ENCODE assay signal across 22 cellular contexts in the genomic region with DNA sequence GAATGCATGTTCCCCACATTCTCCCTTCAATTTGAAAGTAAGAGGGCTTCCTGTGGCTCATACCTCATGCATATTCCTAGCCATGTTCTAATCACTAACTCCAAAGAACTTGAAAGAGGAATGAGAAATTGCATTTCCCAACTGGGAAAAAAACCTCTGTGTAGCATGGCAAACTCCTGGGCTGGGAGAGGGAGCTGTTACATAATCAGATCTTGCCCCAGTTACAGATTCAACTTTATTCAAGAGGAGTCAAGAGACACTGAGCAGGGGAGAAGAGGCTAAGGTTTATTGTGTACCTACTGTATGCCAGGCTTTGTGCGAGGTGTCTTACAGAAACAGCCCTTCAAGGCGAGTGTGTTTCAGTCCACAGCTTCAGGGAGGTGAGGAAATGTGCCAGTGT.
"Had no signal": no experiment of that assay in that cellular context is flagged by ENCODE, and none has a peak within 500 bp of the region (broad histone marks: within the 10 kb centered on the region; RNA-seq: fewer than 3 reads in every experiment).

No MANE protein-coding gene starts in this region.

- H3K36me3 Mint-ChIP-seq: immature natural killer cell; naive thymus-derived CD8-positive, alpha-beta T cell had no signal

- H3K4me3 Mint-ChIP-seq: effector memory CD8-positive, alpha-beta T cell; immature natural killer cell; naive thymus-derived CD8-positive, alpha-beta T cell; nephron progenitor cell; stimulated activated naive CD8-positive, alpha-beta T cell treated with anti-CD3 and anti-CD28 coated beads, Interleukin-15, amount 100 ng/mL, for 72 hours had no signal

- H3K4me3 ChIP-seq: esophagus squamous epithelium, thyroid gland, vagina had no signal

- H3K9me3 ChIP-seq: esophagus squamous epithelium, thyroid gland, vagina had no signal

- H3K9me3 Mint-ChIP-seq: effector memory CD8-positive, alpha-beta T cell; immature natural killer cell; naive thymus-derived CD8-positive, alpha-beta T cell; nephron progenitor cell; stimulated activated naive CD8-positive, alpha-beta T cell treated with anti-CD3 and anti-CD28 coated beads, Interleukin-15, amount 100 ng/mL, for 72 hours had no signal

- H3K4me1 Mint-ChIP-seq: immature natural killer cell; stimulated activated naive CD8-positive, alpha-beta T cell treated with anti-CD3 and anti-CD28 coated beads, Interleukin-15, amount 100 ng/mL, for 72 hours had no signal

- FAIRE-seq: endometrium, keratinocyte, small intestine had no signal

- H3K27ac Mint-ChIP-seq: effector memory CD8-positive, alpha-beta T cell; immature natural killer cell; naive thymus-derived CD8-positive, alpha-beta T cell; nephron progenitor cell; progenitor cell of endocrine pancreas; stimulated activated naive CD8-positive, alpha-beta T cell treated with anti-CD3 and anti-CD28 coated beads, Interleukin-15, amount 100 ng/mL, for 72 hours had no signal

- DNase-seq: cerebellar nuclear complex; cortex of kidney; effector memory CD8-positive, alpha-beta T cell; erythroblast; esophagus squamous epithelium; foreskin melanocyte; immature natural killer cell; mesendoderm; naive thymus-derived CD8-positive, alpha-beta T cell; nephron progenitor cell; right cardiac atrium; small intestine; stimulated activated CD4-positive, alpha-beta T cell treated with anti-CD3 and anti-CD28 coated beads, Interleukin-15, amount 100 ng/mL, for 24 hours; stimulated activated CD4-positive, alpha-beta T cell treated with anti-CD3 and anti-CD28 coated beads, Interleukin-2, amount 100 ng/mL, for 48 hours; stimulated activated naive CD4-positive, alpha-beta T cell; stimulated activated naive CD8-positive, alpha-beta T cell treated with anti-CD3 and anti-CD28 coated beads, Interleukin-15, amount 100 ng/mL, for 72 hours; thyroid gland; trophoblast cell had no signal

- H3K27me3 ChIP-seq: esophagus squamous epithelium, thyroid gland, vagina had no signal

- ATAC-seq: effector memory CD8-positive, alpha-beta T cell; naive thymus-derived CD8-positive, alpha-beta T cell; right cardiac atrium; stimulated activated naive CD8-positive, alpha-beta T cell treated with anti-CD3 and anti-CD28 coated beads, Interleukin-15, amount 100 ng/mL, for 72 hours had no signal

- H3K4me1 ChIP-seq: esophagus squamous epithelium, thyroid gland, vagina had no signal

- H3K36me3 ChIP-seq: thyroid gland, vagina had no signal

- H3K27ac ChIP-seq: esophagus squamous epithelium, thyroid gland, vagina had no signal
